Comparison of ENCODE assay signal across 17 cellular contexts in the genomic region with DNA sequence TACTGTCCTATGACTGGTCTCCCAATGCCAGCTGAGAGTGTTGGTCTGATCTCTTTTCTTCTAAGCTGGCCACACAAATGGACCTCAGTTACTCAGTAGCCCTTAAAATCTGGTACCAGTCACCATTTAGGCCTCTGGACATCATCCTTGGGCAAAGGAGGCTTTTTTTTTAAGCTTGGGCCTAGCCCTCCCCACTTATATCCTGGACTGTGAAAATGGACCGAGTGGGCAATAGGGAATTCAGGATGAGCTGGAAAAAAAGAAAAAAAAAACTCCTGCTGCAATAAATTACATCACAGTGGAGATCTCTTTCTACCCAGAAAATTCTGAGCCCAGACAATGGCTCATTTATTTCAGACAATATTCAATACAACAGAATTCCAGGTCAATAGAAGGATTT.
DNase-seq lines count a peak whose midpoint lies in the region; ATAC-seq lines count a peak whose summit lies in the region.
"Had no signal": no experiment of that assay in that cellular context is flagged by ENCODE, and none has a peak within 500 bp of the region (broad histone marks: within the 10 kb centered on the region; RNA-seq: fewer than 3 reads in every experiment).

No MANE protein-coding gene starts in this region.

- H3K9me3 ChIP-seq in BLaER1 (no peaks in the 10 kb centered on the region), mesodermal cell (ENCODE audit: control insufficient read depth, low read length) (no peaks in the 10 kb centered on the region)
- H3K9me3 ChIP-seq: MG63, SJCRH30 had no signal

- peak in 6 of 49 donors; percentile 7 to 53 (median 24) for DNase-seq in substantia nigra (lab: John Stamatoyannopoulos, UW)
- DNase-seq in central memory CD4-positive, alpha-beta T cell, result no peak
- DNase-seq: CD8-positive, alpha-beta T cell; GDM1; MG63; NCI-H1417; NCI-H1694 treated with DMSO at 0.1 percent for 48 hours; NCI-H446; NCI-H526; OCI-M1; SJCRH30 had no signal

- H3K27ac ChIP-seq in BLaER1 (no peak overlapping the region), cingulate gyrus (ENCODE audit: low read depth, low read length) (peak overlapping the region; percentile 83), mesodermal cell (ENCODE audit: low read depth, low read length, severe bottlenecking) (peak overlapping the region; percentile 36), substantia nigra (ENCODE audit: low read depth, low read length, poor library complexity, severe bottlenecking) (peak overlapping the region; percentile 94)
- H3K27ac ChIP-seq: SJCRH30 had no signal

- H3K4me3 ChIP-seq in BLaER1 (no peak overlapping the region), mesodermal cell (ENCODE audit: extremely low read depth, insufficient read depth, low read length, poor library complexity, severe bottlenecking) (no peak overlapping the region)
- H3K4me3 ChIP-seq: MG63, SJCRH30 had no signal

- H3K36me3 ChIP-seq in BLaER1 (no peaks in the 10 kb centered on the region), mesodermal cell (ENCODE audit: control insufficient read depth, insufficient read depth, low read length) (no peaks in the 10 kb centered on the region)
- H3K36me3 ChIP-seq: MG63, SJCRH30 had no signal

- H3K4me2 ChIP-seq in BLaER1, result peak overlapping the region; percentile 60; the same call in 1 of the 2 replicates

- H3K27me3 ChIP-seq in BLaER1, result no peaks in the 10 kb centered on the region
- H3K27me3 ChIP-seq: MG63, SJCRH30 had no signal

- H4K20me1 ChIP-seq in BLaER1, result no peaks in the 10 kb centered on the region

- no CpG with 5 or more reads among the region's 1 CpG for WGBS in mesodermal cell (ENCODE audit: insufficient coverage in 2 of 2), 2 experiments

- H3K4me1 ChIP-seq in BLaER1 (peaks cover 51% of the 10 kb centered on the region), mesodermal cell (ENCODE audit: control insufficient read depth, insufficient read depth, low read length, poor library complexity, severe bottlenecking) (peaks cover 6% of the 10 kb centered on the region)
- H3K4me1 ChIP-seq: SJCRH30 had no signal

- H3K9ac ChIP-seq in BLaER1, result no peak overlapping the region

- ATAC-seq in HG03025 (IDR thresholded peaks at IDR 0.05; ENCODE audit: low FRiP score, unreplicated experiment), result no peak
- ATAC-seq in HG02884 (IDR thresholded peaks at IDR 0.05; ENCODE audit: unreplicated experiment), result no peak
- ATAC-seq in HG03520 (IDR thresholded peaks at IDR 0.05; ENCODE audit: unreplicated experiment), result no peak
- ATAC-seq: CD8-positive, alpha-beta T cell had no signal
